ENCODE assay signal across 8 cellular contexts in genomic region chr12:89708793-89709156, GRCh38. TPM values are rescaled to one million over a fixed set of nuclear protein-coding genes. Genes with fewer than 3 reads are reported as not detected.
A peak's percentile ranks its signal among the peaks of the same experiment; 100 is the strongest.
DNase-seq lines count a peak whose midpoint lies in the region; ATAC-seq and TF ChIP-seq lines count a peak whose summit lies in the region.

TSS of gene ATP2B1 (minus strand) at chr12:89708838. CDS start at chr12:89655886, 52,952 bp downstream.

- H3K4me3 ChIP-seq in ACC112 (ENCODE audit: low read depth, low read length), result peak within 1 kb of the TSS; percentile 89
- peak within 1 kb of the TSS; percentile 75 for H3K4me3 ChIP-seq in kidney epithelial cell (ENCODE audit: low read depth, low read length)

- no peak for TF ChIP-seq CTCF in kidney epithelial cell (IDR thresholded peaks at IDR 0.05; ENCODE audit: insufficient read depth, low read length, poor library complexity, severe bottlenecking)

- H3K36me3 ChIP-seq in ACC112 (ENCODE audit: insufficient read depth, low read length) (no peaks in the 10 kb centered on the region), kidney epithelial cell (ENCODE audit: control insufficient read depth, insufficient read depth, low read length) (no peaks in the 10 kb centered on the region)

- H3K4me1 ChIP-seq in ACC112 (ENCODE audit: control insufficient read depth, insufficient read depth, low read length, unreplicated experiment), result peaks cover 28% of the 10 kb centered on the region

- ATAC-seq in GM18858 (IDR thresholded peaks at IDR 0.05; ENCODE audit: unreplicated experiment) (peak; percentile 53), HG03066 (IDR thresholded peaks at IDR 0.05; ENCODE audit: low read depth, unreplicated experiment) (peak; percentile 49)

- peak within 1 kb of the TSS; percentile 97 for H3K27ac ChIP-seq in ACC112 (ENCODE audit: low read depth, low read length)

- DNase-seq in NCI-H2227 treated with DMSO at 0.1 percent for 48 hours (lab: John Stamatoyannopoulos, UW) (peak; percentile 92), cerebellar cortex (ENCODE audit: low spot score) (peak; percentile 81), kidney epithelial cell (ENCODE audit: low read depth) (no peak)
- DNase-seq in activated CD4-positive, CD25-positive, alpha-beta regulatory T cell treated with anti-CD3 and anti-CD28 coated beads, Interleukin-2, amount 50 U/mL, for 72 hours, result peak; percentile 85
- peak; percentile 58 to 67 for DNase-seq in stimulated activated CD4-positive, alpha-beta T cell treated with anti-CD3 and anti-CD28 coated beads, Interleukin-1b, Interleukin-23, amount 100 ng/mL, for 1 hour (ENCODE audit: low read depth in 2 of 2)

- H3K79me2 ChIP-seq in ACC112 (ENCODE audit: control insufficient read depth, insufficient read depth, low read length, unreplicated experiment), result peaks cover 57% of the 10 kb centered on the region

- H3K27me3 ChIP-seq in ACC112 (ENCODE audit: insufficient read depth, low read length), result no peaks in the 10 kb centered on the region
- H3K27me3 ChIP-seq in kidney epithelial cell (ENCODE audit: control insufficient read depth, insufficient read depth, low read length), result no peaks in the 10 kb centered on the region

- H2AFZ ChIP-seq in ACC112 (ENCODE audit: low read length, unreplicated experiment), result no peak within 1 kb of the TSS

RNA-seq across cellular contexts. Expression of gene ATP2B1, which starts in this region (rescaled TPM):
- total RNA-seq in kidney epithelial cell, result 36.3 and 45.9 TPM in 2 replicates
